ENCODE assay signal across 8 cellular contexts in the genomic region with DNA sequence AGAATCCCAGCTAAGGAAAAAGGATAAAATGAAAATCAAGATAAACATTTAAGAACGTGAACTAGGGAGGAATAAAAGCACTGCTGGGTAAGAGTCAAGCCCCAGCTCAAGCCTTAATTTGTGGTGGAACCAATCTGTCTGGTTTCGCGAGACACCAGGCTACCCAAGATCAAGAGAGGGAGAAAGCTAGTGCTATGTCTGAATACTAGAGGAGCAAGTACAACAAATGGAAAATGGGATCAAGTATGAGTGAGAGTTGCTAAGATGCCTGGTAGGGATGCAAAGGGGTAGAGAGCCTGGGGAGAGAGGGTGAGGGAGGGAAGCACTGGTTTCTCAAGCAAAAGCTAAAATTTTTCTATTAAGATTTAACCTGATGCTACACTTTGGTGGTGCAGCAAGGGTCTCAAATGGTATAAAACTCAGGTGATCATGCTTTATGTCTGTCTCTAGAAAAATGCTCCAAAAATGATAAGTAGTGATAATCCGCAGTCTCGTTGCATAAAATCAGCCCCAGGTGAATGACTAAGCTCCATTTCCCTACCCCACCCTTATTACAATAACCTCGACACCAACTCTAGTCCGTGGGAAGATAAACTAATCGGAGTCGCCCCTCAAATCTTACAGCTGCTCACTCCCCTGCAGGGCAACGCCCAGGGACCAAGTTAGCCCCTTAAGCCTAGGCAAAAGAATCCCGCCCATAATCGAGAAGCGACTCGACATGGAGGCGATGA. TPM values are rescaled to one million over a fixed set of nuclear protein-coding genes. Genes with fewer than 3 reads are reported as not detected.
DNase-seq lines count a peak whose midpoint lies in the region; ATAC-seq and TF ChIP-seq lines count a peak whose summit lies in the region.

No MANE protein-coding gene starts in this region.

- H3K9me3 ChIP-seq in liver (ENCODE audit: control insufficient read depth in 4 of 4, low read length in 3 of 4) = no peaks in the 10 kb centered on the region
- H3K9me3 ChIP-seq in transverse colon = no peaks in the 10 kb centered on the region

- in situ Hi-C loops in astrocyte of the cerebellum (cut with HindIII; ENCODE audit: low sequenced_read_pairs) (no loop called here), transverse colon (cut with MboI; ENCODE audit: low pct_ligation_motif_present in 1 of 4, low pct_unique_long_range_greater_than_20kb in 1 of 4, low sequenced_read_pairs in 3 of 4) (no loop called here)

- H3K4me1 Mint-ChIP-seq in activated T-cell treated with anti-CD3 and anti-CD28 coated beads, Interleukin-2, amount 50 U/mL, for 4 hours (ENCODE audit: low read depth) = peaks cover 69% of the 10 kb centered on the region

- ATAC-seq in activated T-cell treated with anti-CD3 and anti-CD28 coated beads, Interleukin-2, amount 50 U/mL, for 4 hours = no peak
- ATAC-seq in HG03135 (IDR thresholded peaks at IDR 0.05; ENCODE audit: unreplicated experiment) = no peak
- no peak for ATAC-seq in GM19035 (IDR thresholded peaks at IDR 0.05; ENCODE audit: unreplicated experiment)

- no peaks in the 10 kb centered on the region for H3K27me3 ChIP-seq in liver (ENCODE audit: control insufficient read depth in 4 of 4, insufficient read depth in 4 of 4, low read length in 3 of 4)
- no peaks in the 10 kb centered on the region for H3K27me3 ChIP-seq in transverse colon

- TF ChIP-seq RAD21 in liver (IDR thresholded peaks at IDR 0.05) = no peak

- DNase-seq in activated T-cell treated with anti-CD3 and anti-CD28 coated beads, Interleukin-2, amount 50 U/mL, for 4 hours = no peak
- DNase-seq in activated T-cell treated with anti-CD3 and anti-CD28 coated beads for 4 hours (no peak), astrocyte of the cerebellum (ENCODE audit: low read depth) (no peak), transverse colon (no peak), NCI-H1417 (lab: John Stamatoyannopoulos, UW) (no peak)

- H3K4me1 ChIP-seq in liver (ENCODE audit: control insufficient read depth in 4 of 4, insufficient read depth in 4 of 4, low read length in 3 of 4) (peaks cover 2 to 37% (median 31%) of the 10 kb centered on the region in 4 donors), transverse colon (peaks cover 40 to 66% (median 55%) of the 10 kb centered on the region in 4 donors)

- TF ChIP-seq EP300 in transverse colon (IDR thresholded peaks at IDR 0.05; ENCODE audit: low read depth) = no peak

- 14% methylated on average over 15 of the region's 15 CpGs for WGBS in liver
- WGBS in transverse colon (ENCODE audit: low coverage in 1 of 2), 2 donors = 0 to 3% methylated on average over 5 to 14 of the region's 15 CpGs

- no peaks in the 10 kb centered on the region for H3K27me3 Mint-ChIP-seq in activated T-cell treated with anti-CD3 and anti-CD28 coated beads, Interleukin-2, amount 50 U/mL, for 4 hours (ENCODE audit: low read depth)

- no peaks in the 10 kb centered on the region for H3K9me3 Mint-ChIP-seq in activated T-cell treated with anti-CD3 and anti-CD28 coated beads, Interleukin-2, amount 50 U/mL, for 4 hours

- H3K4me3 ChIP-seq in astrocyte of the cerebellum (ENCODE audit: low read depth, low read length) = peak overlapping the region; percentile 79
- H3K4me3 ChIP-seq in liver (ENCODE audit: low read depth in 1 of 3, low read length in 3 of 3) = peak overlapping the region; percentile 64 to 96 (median 68)
- peak overlapping the region; percentile 75 to 91 (median 81) for H3K4me3 ChIP-seq in transverse colon

- TF ChIP-seq POLR2A in transverse colon (IDR thresholded peaks at IDR 0.05) = no peak

- H3K27ac ChIP-seq in liver (ENCODE audit: low read depth in 1 of 2, low read length in 2 of 2) (peak overlapping the region; percentile 85 to 98), transverse colon (peak overlapping the region; percentile 98 to 99 (median 98))

- H3K9ac ChIP-seq in liver (ENCODE audit: low read depth in 1 of 2, low read length in 2 of 2) = peak overlapping the region; percentile 34 to 93

- H3K36me3 ChIP-seq in liver (ENCODE audit: control insufficient read depth in 4 of 4, insufficient read depth in 3 of 4, low read depth in 1 of 4, low read length in 3 of 4) (peaks cover 6 to 19% (median 12%) of the 10 kb centered on the region in 4 donors), transverse colon (peaks cover 0 to 15% (median 3%) of the 10 kb centered on the region in 4 donors)

- peak overlapping the region; percentile 91 for H3K4me3 Mint-ChIP-seq in activated T-cell treated with anti-CD3 and anti-CD28 coated beads, Interleukin-2, amount 50 U/mL, for 4 hours

- TF ChIP-seq CTCF in astrocyte of the cerebellum (IDR thresholded peaks at IDR 0.05; ENCODE audit: low read depth, low read length, missing control alignments) = no peak
- no peak for TF ChIP-seq CTCF in liver (IDR thresholded peaks at IDR 0.05; ENCODE audit: low read depth, low read length, missing input control)
- no peak for TF ChIP-seq CTCF in transverse colon (IDR thresholded peaks at IDR 0.05)

- peaks cover 46% of the 10 kb centered on the region for H3K36me3 Mint-ChIP-seq in activated T-cell treated with anti-CD3 and anti-CD28 coated beads, Interleukin-2, amount 50 U/mL, for 4 hours (ENCODE audit: insufficient read depth)

- intact Hi-C loops in transverse colon (cut with DNase I; ENCODE audit: low total_unique reads) = no loop called here

TF ChIP-seq in liver, 16 proteins besides CTCF, POLR2A, EP300 and RAD21:
- TF ChIP-seq GABPA (IDR thresholded peaks at IDR 0.05 in 1 of 2, conservative IDR thresholded peaks at IDR 0.05 in 1 of 2) (no peak), FOXA2 (IDR thresholded peaks at IDR 0.05) (no peak), EGR1 (IDR thresholded peaks at IDR 0.05; ENCODE audit: low read depth in 2 of 2) (no peak), HNF4A (conservative IDR thresholded peaks at IDR 0.05) (no peak), SP1 (IDR thresholded peaks at IDR 0.05) (no peak), TAF1 (conservative IDR thresholded peaks at IDR 0.05) (no peak), JUND (IDR thresholded peaks at IDR 0.05) (no peak), HNF4G (IDR thresholded peaks at IDR 0.05) (no peak)
- TF ChIP-seq, protein P1, sequence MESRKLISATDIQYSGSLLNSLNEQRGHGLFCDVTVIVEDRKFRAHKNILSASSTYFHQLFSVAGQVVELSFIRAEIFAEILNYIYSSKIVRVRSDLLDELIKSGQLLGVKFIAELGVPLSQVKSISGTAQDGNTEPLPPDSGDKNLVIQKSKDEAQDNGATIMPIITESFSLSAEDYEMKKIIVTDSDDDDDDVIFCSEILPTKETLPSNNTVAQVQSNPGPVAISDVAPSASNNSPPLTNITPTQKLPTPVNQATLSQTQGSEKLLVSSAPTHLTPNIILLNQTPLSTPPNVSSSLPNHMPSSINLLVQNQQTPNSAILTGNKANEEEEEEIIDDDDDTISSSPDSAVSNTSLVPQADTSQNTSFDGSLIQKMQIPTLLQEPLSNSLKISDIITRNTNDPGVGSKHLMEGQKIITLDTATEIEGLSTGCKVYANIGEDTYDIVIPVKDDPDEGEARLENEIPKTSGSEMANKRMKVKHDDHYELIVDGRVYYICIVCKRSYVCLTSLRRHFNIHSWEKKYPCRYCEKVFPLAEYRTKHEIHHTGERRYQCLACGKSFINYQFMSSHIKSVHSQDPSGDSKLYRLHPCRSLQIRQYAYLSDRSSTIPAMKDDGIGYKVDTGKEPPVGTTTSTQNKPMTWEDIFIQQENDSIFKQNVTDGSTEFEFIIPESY (IDR thresholded peaks at IDR 0.05) = no peak
- TF ChIP-seq, protein P2, sequence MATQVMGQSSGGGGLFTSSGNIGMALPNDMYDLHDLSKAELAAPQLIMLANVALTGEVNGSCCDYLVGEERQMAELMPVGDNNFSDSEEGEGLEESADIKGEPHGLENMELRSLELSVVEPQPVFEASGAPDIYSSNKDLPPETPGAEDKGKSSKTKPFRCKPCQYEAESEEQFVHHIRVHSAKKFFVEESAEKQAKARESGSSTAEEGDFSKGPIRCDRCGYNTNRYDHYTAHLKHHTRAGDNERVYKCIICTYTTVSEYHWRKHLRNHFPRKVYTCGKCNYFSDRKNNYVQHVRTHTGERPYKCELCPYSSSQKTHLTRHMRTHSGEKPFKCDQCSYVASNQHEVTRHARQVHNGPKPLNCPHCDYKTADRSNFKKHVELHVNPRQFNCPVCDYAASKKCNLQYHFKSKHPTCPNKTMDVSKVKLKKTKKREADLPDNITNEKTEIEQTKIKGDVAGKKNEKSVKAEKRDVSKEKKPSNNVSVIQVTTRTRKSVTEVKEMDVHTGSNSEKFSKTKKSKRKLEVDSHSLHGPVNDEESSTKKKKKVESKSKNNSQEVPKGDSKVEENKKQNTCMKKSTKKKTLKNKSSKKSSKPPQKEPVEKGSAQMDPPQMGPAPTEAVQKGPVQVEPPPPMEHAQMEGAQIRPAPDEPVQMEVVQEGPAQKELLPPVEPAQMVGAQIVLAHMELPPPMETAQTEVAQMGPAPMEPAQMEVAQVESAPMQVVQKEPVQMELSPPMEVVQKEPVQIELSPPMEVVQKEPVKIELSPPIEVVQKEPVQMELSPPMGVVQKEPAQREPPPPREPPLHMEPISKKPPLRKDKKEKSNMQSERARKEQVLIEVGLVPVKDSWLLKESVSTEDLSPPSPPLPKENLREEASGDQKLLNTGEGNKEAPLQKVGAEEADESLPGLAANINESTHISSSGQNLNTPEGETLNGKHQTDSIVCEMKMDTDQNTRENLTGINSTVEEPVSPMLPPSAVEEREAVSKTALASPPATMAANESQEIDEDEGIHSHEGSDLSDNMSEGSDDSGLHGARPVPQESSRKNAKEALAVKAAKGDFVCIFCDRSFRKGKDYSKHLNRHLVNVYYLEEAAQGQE (IDR thresholded peaks at IDR 0.05) = no peak
- TF ChIP-seq, protein P3, sequence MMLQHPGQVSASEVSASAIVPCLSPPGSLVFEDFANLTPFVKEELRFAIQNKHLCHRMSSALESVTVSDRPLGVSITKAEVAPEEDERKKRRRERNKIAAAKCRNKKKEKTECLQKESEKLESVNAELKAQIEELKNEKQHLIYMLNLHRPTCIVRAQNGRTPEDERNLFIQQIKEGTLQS (IDR thresholded peaks at IDR 0.05) = no peak

RNA-seq across cellular contexts. Expression of a gene that starts 1.7 kb away (rescaled TPM):
- total RNA-seq in activated T-cell treated with anti-CD3 and anti-CD28 coated beads, Interleukin-2, amount 50 U/mL, for 4 hours = 10 to 100 TPM; 67.3 to 78.1 (median 71.8) TPM
- total RNA-seq in liver (10 to 100 TPM; 20.6 to 76.6 TPM), transverse colon (100 to 1,000 TPM in 3 of 4 donors, 10 to 100 TPM in 1; 70.6 to 161 (median 129) TPM)
- 10 to 100 TPM; 17.9 to 28.0 TPM for polyA plus RNA-seq in liver

RNA-seq across cellular contexts. Expression of a gene that starts 32.9 kb away (rescaled TPM):
- 10 to 100 TPM; 69.0 to 77.4 (median 73.1) TPM for total RNA-seq in activated T-cell treated with anti-CD3 and anti-CD28 coated beads, Interleukin-2, amount 50 U/mL, for 4 hours
- total RNA-seq in liver (10 to 100 TPM; 21.9 to 24.5 TPM), transverse colon (10 to 100 TPM in 3 of 4 donors, 1 to 10 TPM in 1; 5.4 to 26.9 (median 19.4) TPM)
- polyA plus RNA-seq in liver = 10 to 100 TPM; 20.1 to 21.4 TPM
